8 cellular contexts compared by ENCODE assay signal in genomic region chr5:132556511-132557424, GRCh38. TPM values are rescaled to one million over a fixed set of nuclear protein-coding genes. Genes with fewer than 3 reads are reported as not detected.
A peak's percentile ranks its signal among the peaks of the same experiment; 100 is the strongest.
DNase-seq lines count a peak whose midpoint lies in the region; TF ChIP-seq lines count a peak whose summit lies in the region.

RAD50 (plus strand) TSS chr5:132556977; CDS start chr5:132557325, 348 bp downstream.

- peaks cover 16% of the 10 kb centered on the region for H3K4me1 ChIP-seq in effector memory CD4-positive, alpha-beta T cell (ENCODE audit: control insufficient read depth, insufficient read depth, low read length, poor library complexity, severe bottlenecking)

- no peak for TF ChIP-seq CTCF in GM20000 (IDR thresholded peaks at IDR 0.05; ENCODE audit: extremely low read depth, missing control alignments)

- DNase-seq in COLO668 (lab: John Stamatoyannopoulos, UW; ENCODE audit: unreplicated experiment) (peak; percentile 92), GM20000 (ENCODE audit: low spot score) (peak; percentile 89), HT-29 (ENCODE audit: low spot score) (peak; percentile 94), medulla oblongata (ENCODE audit: extremely low spot score) (peak; percentile 87)
- peak; percentile 96 for DNase-seq in NK-92 treated with Interleukin-12 subunit alpha and Interleukin-12 subunit beta, amount 100 ng/mL, for 24 hours (lab: John Stamatoyannopoulos, UW)
- DNase-seq in effector memory CD4-positive, alpha-beta T cell, result peak; percentile 81 to 90 (median 87)
- peak; percentile 87 to 90 (median 89) for DNase-seq in stimulated activated CD4-positive, alpha-beta T cell treated with anti-CD3 and anti-CD28 coated beads, TNF-alpha, amount 100 ng/mL, for 48 hours (ENCODE audit: low read depth in 3 of 3)

- POLR2A ChIA-PET in activated CD8-positive, alpha-beta memory T cell treated with anti-CD3 and anti-CD28 coated beads for 36 hours (lab: Charles Lee), result interaction anchor here (0.5 to 1.3 kb wide), 7 partner anchors 8 to 181 kb away, joined by 3 to 6 read pairs (median 4); partner anchors contain the start of genes IRF1 and KIF3A

- H3K27me3 ChIP-seq in effector memory CD4-positive, alpha-beta T cell (replicated peaks; ENCODE audit: control insufficient read depth, insufficient read depth, low read length, poor library complexity, severe bottlenecking), result no peaks in the 10 kb centered on the region

- CTCF ChIA-PET in activated CD8-positive, alpha-beta memory T cell treated with anti-CD3 and anti-CD28 coated beads for 36 hours (lab: Charles Lee), result interaction anchor here (0.7 to 1.2 kb wide), 3 partner anchors 31 to 263 kb away, joined by 4 read pairs; no protein-coding TSS in a partner anchor

- peaks cover 5% of the 10 kb centered on the region for H3K36me3 ChIP-seq in effector memory CD4-positive, alpha-beta T cell (ENCODE audit: control insufficient read depth, insufficient read depth, low read length)

- H3K9me3 ChIP-seq in effector memory CD4-positive, alpha-beta T cell (ENCODE audit: control insufficient read depth, low read length), result no peaks in the 10 kb centered on the region

- H3K27ac ChIP-seq in effector memory CD4-positive, alpha-beta T cell (ENCODE audit: insufficient read depth, low read length, poor library complexity, severe bottlenecking), result peak within 1 kb of the TSS; percentile 65

- H3K4me3 ChIP-seq in effector memory CD4-positive, alpha-beta T cell (ENCODE audit: insufficient read depth, low read depth, low read length, poor library complexity, severe bottlenecking), result peak within 1 kb of the TSS; percentile 58

RNA-seq across cellular contexts. Expression of gene RAD50, which starts in this region (rescaled TPM):
- total RNA-seq in HT-29 (2014; rRNA removed; shearing (Covaris generic)), result 8.6 and 11.3 TPM in 2 replicates
- total RNA-seq in activated CD8-positive, alpha-beta memory T cell treated with anti-CD3 and anti-CD28 coated beads for 36 hours, result 10 to 100 TPM; 41.5 to 43.3 TPM

Comparison
In these comparisons a context has a peak if more than half of its experiments do, and no peak if none do; other contexts are left out.
1. Peak in every context shown above with its lines: DNase-seq, H3K4me3 ChIP-seq and H3K27ac ChIP-seq.